8 cellular contexts compared by ENCODE assay signal in the genomic region with DNA sequence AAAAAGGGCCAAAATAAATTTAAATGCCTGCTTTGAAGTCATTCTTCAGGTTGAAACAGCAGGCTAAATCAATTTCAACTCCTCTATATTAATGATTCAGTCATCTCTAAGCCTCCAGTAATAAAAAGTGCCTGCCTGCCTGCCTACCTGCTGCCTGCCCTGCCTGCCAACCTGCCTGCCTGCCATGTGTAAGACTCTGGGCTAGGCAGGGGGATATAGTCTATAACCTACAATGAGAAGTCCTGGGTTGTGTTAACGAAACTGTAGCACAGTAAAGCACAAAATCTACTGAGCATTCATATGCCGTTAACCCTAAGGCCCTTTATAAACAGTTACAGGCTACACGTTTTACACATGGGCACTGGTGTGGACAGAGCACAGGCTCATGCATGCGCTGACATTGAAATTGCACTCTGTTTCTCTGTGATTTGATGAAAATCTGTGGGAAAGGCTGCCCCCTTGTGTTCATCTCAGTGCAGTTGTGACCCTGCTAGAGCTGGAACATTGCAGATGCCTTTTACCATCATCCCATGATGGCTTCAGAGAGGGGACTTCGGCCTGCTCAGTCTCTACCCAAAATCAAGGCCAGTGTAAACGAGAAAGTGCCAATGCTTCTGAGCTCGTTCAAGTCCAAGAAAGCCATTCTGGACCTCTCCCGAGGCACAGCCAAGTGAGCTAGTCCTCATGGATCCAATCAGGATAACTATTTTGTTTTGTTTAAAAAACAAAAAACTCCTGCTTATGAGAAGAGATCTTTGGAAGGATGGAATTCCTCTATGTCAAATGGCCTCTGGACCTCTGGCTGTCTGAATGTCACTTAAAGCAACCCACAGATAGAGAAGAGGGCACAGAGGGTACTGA.
A peak's percentile ranks its signal among the peaks of the same experiment; 100 is the strongest.
DNase-seq lines count a peak whose midpoint lies in the region; ATAC-seq, FAIRE-seq and TF ChIP-seq lines count a peak whose summit lies in the region.

No MANE protein-coding gene starts in this region.

- H3K4me1 Mint-ChIP-seq in activated naive CD8-positive, alpha-beta T cell treated with anti-CD3 and anti-CD28 coated beads, Interleukin-2, amount 10 ng/mL, durations not matched to agents 7 days and 5 days: no peaks in the 10 kb centered on the region

- TF ChIP-seq CTCF in GM12865 (IDR thresholded peaks at IDR 0.05; ENCODE audit: insufficient read depth, low read depth, low read length, missing control alignments): peak; percentile 84
- TF ChIP-seq CTCF in cardiac muscle cell (IDR thresholded peaks at IDR 0.05; ENCODE audit: low read depth, low read length): peak; percentile 74
- peak; percentile 82 for TF ChIP-seq CTCF in psoas muscle (IDR thresholded peaks at IDR 0.05)

- H3K36me3 ChIP-seq in cardiac muscle cell: no peaks in the 10 kb centered on the region
- peaks cover 0 to 6% of the 10 kb centered on the region in 2 donors for H3K36me3 ChIP-seq in psoas muscle (ENCODE audit: insufficient read depth in 1 of 2, low read depth in 1 of 2)

- no peak for TF ChIP-seq POLR2A in H54 (IDR thresholded peaks at IDR 0.05; ENCODE audit: low read depth, low read length)

- H3K4me3 ChIP-seq in GM12865 (ENCODE audit: low read depth, low read length) (no peak overlapping the region), cardiac muscle cell (no peak overlapping the region), psoas muscle (no peak overlapping the region)

- intact Hi-C loops in psoas muscle (cut with DNase I): loop anchor here in 1 of 2 donors (1.0 to 10.0 kb wide), 2 partner anchors 90 to 153 kb away; partner anchors contain the start of gene MEX3B

- H3K9me3 Mint-ChIP-seq in activated naive CD8-positive, alpha-beta T cell treated with anti-CD3 and anti-CD28 coated beads, Interleukin-2, amount 10 ng/mL, durations not matched to agents 7 days and 5 days: no peaks in the 10 kb centered on the region

- ATAC-seq in activated naive CD8-positive, alpha-beta T cell treated with anti-CD3 and anti-CD28 coated beads, Interleukin-2, amount 10 ng/mL, durations not matched to agents 7 days and 5 days (ENCODE audit: low read depth): peak; percentile 82
- peak; percentile 70 to 87 (median 80) for ATAC-seq in psoas muscle

- H3K36me3 Mint-ChIP-seq in activated naive CD8-positive, alpha-beta T cell treated with anti-CD3 and anti-CD28 coated beads, Interleukin-2, amount 10 ng/mL, durations not matched to agents 7 days and 5 days: peaks cover 2% of the 10 kb centered on the region

- no peak overlapping the region for H3K4me3 Mint-ChIP-seq in activated naive CD8-positive, alpha-beta T cell treated with anti-CD3 and anti-CD28 coated beads, Interleukin-2, amount 10 ng/mL, durations not matched to agents 7 days and 5 days

- H3K27me3 ChIP-seq in cardiac muscle cell (no peaks in the 10 kb centered on the region), psoas muscle (ENCODE audit: insufficient read depth in 3 of 3, low read length in 2 of 3) (no peaks in the 10 kb centered on the region)

- H3K27ac Mint-ChIP-seq in activated naive CD8-positive, alpha-beta T cell treated with anti-CD3 and anti-CD28 coated beads, Interleukin-2, amount 10 ng/mL, durations not matched to agents 7 days and 5 days: no peak overlapping the region

- POLR2A ChIA-PET in activated naive CD8-positive, alpha-beta T cell treated with anti-CD3 and anti-CD28 coated beads, Interleukin-2, amount 10 ng/mL, durations not matched to agents 7 days and 5 days (lab: Charles Lee): no interaction called here

- H3K27me3 Mint-ChIP-seq in activated naive CD8-positive, alpha-beta T cell treated with anti-CD3 and anti-CD28 coated beads, Interleukin-2, amount 10 ng/mL, durations not matched to agents 7 days and 5 days: no peaks in the 10 kb centered on the region

- H3K4me1 ChIP-seq in cardiac muscle cell (ENCODE audit: low read depth) (no peaks in the 10 kb centered on the region), psoas muscle (peaks cover 19% of the 10 kb centered on the region)

- 32 to 43% (median 40%) methylated on average over 8 of the region's 8 CpGs for WGBS in psoas muscle, 3 donors

- DNase-seq in GM12865 (ENCODE audit: low read depth): peak; percentile 75
- DNase-seq in H54 (ENCODE audit: insufficient read length, low spot score): peak; percentile 25
- DNase-seq in LoVo (ENCODE audit: low spot score): peak; percentile 53
- DNase-seq in SKM-1 (lab: John Stamatoyannopoulos, UW; ENCODE audit: unreplicated experiment): peak; percentile 24
- peak; percentile 41 for DNase-seq in activated naive CD8-positive, alpha-beta T cell treated with anti-CD3 and anti-CD28 coated beads, Interleukin-2, amount 10 ng/mL, durations not matched to agents 7 days and 5 days
- peak; percentile 82 to 84 for DNase-seq in cardiac muscle cell (ENCODE audit: low read depth in 1 of 2, low spot score in 1 of 2)
- DNase-seq in psoas muscle: peak; percentile 39 to 67
- no peak for DNase-seq in NCI-H187 treated with DMSO at 0.1 percent for 48 hours (lab: John Stamatoyannopoulos, UW)

- FAIRE-seq in H54 (lab: Jason Lieb, UNC): peak; percentile 91

- H3K27ac ChIP-seq in cardiac muscle cell: no peak overlapping the region
- H3K27ac ChIP-seq in psoas muscle: no peak overlapping the region

- H3K9me3 ChIP-seq in cardiac muscle cell (ENCODE audit: low read depth): no peaks in the 10 kb centered on the region
- no peaks in the 10 kb centered on the region for H3K9me3 ChIP-seq in psoas muscle
